ENCODE assay signal across 19 cellular contexts in genomic region chr9:136044207-136044970, GRCh38.
"Had no signal": no experiment of that assay in that cellular context is flagged by ENCODE, and none has a peak within 500 bp of the region (broad histone marks: within the 10 kb centered on the region; RNA-seq: fewer than 3 reads in every experiment).

No MANE protein-coding gene starts in this region.

- H3K27ac ChIP-seq: body of pancreas, foreskin keratinocyte, parathyroid adenoma, transverse colon, uterus had no signal

- H3K79me2 ChIP-seq: parathyroid adenoma had no signal

- DNase-seq: activated B cell treated with CpG ODN at 0.5 μM for 24 hours; activated CD4-positive, alpha-beta memory T cell treated with anti-CD3 and anti-CD28 coated beads for 36 hours; activated CD4-positive, alpha-beta T cell treated with anti-CD3 and anti-CD28 coated beads for 4 hours; activated naive CD4-positive, alpha-beta T cell; activated naive CD8-positive, alpha-beta T cell treated with anti-CD3 and anti-CD28 coated beads, Interleukin-2, amount 10 ng/mL, durations not matched to agents 7 days and 5 days; body of pancreas; central memory CD4-positive, alpha-beta T cell; foreskin keratinocyte; hippocampal formation; mammary epithelial cell; naive B cell; stimulated activated CD4-positive, alpha-beta T cell treated with anti-CD3 and anti-CD28 coated beads, Interleukin-1b, Interleukin-23, amount 100 ng/mL, for 48 hours; stimulated activated CD8-positive, alpha-beta memory T cell treated with anti-CD3 and anti-CD28 coated beads, Interleukin-4, amount 100 ng/mL, for 48 hours; stimulated activated naive CD4-positive, alpha-beta T cell; T-cell; transverse colon; uterus had no signal

- H3K4me1 Mint-ChIP-seq: activated B cell treated with CpG ODN at 0.5 μM for 24 hours; activated naive CD8-positive, alpha-beta T cell treated with anti-CD3 and anti-CD28 coated beads, Interleukin-2, amount 10 ng/mL, durations not matched to agents 7 days and 5 days; naive B cell; neural crest cell had no signal

- H3K27me3 ChIP-seq: body of pancreas, foreskin keratinocyte, transverse colon, uterus had no signal

- H3K4me3 Mint-ChIP-seq: activated B cell treated with CpG ODN at 0.5 μM for 24 hours; activated CD4-positive, alpha-beta memory T cell treated with anti-CD3 and anti-CD28 coated beads for 36 hours; activated naive CD8-positive, alpha-beta T cell treated with anti-CD3 and anti-CD28 coated beads, Interleukin-2, amount 10 ng/mL, durations not matched to agents 7 days and 5 days; naive B cell; neural crest cell; T-cell had no signal

- H3K4me3 ChIP-seq: body of pancreas, transverse colon, uterus had no signal

- ATAC-seq: body of pancreas, foreskin keratinocyte, T-cell had no signal

- H2AFZ ChIP-seq: parathyroid adenoma had no signal

- H3K27ac Mint-ChIP-seq: activated B cell treated with CpG ODN at 0.5 μM for 24 hours; activated CD4-positive, alpha-beta memory T cell treated with anti-CD3 and anti-CD28 coated beads for 36 hours; activated naive CD8-positive, alpha-beta T cell treated with anti-CD3 and anti-CD28 coated beads, Interleukin-2, amount 10 ng/mL, durations not matched to agents 7 days and 5 days; naive B cell; T-cell had no signal

- H3K4me1 ChIP-seq: body of pancreas, foreskin keratinocyte, parathyroid adenoma, transverse colon, uterus had no signal

- H3K27me3 Mint-ChIP-seq: activated B cell treated with CpG ODN at 0.5 μM for 24 hours; activated CD4-positive, alpha-beta memory T cell treated with anti-CD3 and anti-CD28 coated beads for 36 hours; activated naive CD8-positive, alpha-beta T cell treated with anti-CD3 and anti-CD28 coated beads, Interleukin-2, amount 10 ng/mL, durations not matched to agents 7 days and 5 days; T-cell had no signal

- H3K9ac ChIP-seq: parathyroid adenoma had no signal

- H3K9me3 ChIP-seq: body of pancreas, uterus had no signal

- H3K36me3 ChIP-seq: uterus had no signal
